In the genomic region with DNA sequence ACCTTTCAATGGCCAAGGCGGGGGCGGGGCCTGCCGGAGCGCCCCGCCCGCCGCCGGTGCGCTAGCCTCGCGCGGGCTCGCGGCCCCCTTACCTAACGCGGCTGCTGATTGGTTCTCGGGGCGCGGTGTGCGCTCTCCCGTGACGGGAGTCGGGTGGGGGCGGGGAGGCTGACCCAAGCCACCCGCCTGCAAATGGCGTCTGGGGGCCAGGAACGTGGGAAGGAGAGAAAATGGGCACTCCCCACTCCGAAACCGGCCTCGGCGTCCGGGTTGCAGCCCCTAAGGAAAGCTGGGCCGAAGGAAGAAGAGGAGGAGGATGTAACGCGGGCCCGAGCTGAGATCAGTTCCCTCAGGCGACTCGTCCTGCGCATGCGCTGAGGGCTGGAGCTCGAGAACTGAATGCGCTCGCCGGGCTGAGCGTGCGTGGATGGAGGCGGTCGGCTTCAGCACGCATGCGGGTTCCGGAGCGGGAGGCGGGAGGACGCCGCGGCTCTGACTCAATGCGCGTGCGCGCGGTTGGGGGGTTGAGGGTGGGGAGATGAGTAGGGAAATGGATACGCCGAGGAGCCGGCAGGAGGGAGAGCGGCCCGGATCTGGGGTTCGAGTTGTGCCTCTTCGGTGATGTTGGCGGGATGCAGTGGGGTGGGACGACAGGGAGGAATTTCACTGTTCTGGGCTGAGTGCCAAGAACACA, we compare ENCODE assay signal across 8 cellular contexts. TPM values are rescaled to one million over a fixed set of nuclear protein-coding genes. Genes with fewer than 3 reads are reported as not detected.
DNase-seq lines count a peak whose midpoint lies in the region; ATAC-seq and TF ChIP-seq lines count a peak whose summit lies in the region.

A gene with protein sequence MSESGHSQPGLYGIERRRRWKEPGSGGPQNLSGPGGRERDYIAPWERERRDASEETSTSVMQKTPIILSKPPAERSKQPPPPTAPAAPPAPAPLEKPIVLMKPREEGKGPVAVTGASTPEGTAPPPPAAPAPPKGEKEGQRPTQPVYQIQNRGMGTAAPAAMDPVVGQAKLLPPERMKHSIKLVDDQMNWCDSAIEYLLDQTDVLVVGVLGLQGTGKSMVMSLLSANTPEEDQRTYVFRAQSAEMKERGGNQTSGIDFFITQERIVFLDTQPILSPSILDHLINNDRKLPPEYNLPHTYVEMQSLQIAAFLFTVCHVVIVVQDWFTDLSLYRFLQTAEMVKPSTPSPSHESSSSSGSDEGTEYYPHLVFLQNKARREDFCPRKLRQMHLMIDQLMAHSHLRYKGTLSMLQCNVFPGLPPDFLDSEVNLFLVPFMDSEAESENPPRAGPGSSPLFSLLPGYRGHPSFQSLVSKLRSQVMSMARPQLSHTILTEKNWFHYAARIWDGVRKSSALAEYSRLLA (minus strand): TSS at position 401 of the 694 bp plus-strand sequence. CDS start 4,221 bp downstream, outside the sequence.

- no peaks in the 10 kb centered on the region for H3K9me3 ChIP-seq in left lung

- H3K27ac Mint-ChIP-seq in dendritic cell treated with granulocyte-macrophage colony-stimulating factor and Interleukin-4, amounts not matched to agents 40 ng/mL and 50 ng/mL, for 4 days = peak within 1 kb of the TSS; percentile 97

- peaks cover 43% of the 10 kb centered on the region for H3K36me3 Mint-ChIP-seq in dendritic cell treated with granulocyte-macrophage colony-stimulating factor and Interleukin-4, amounts not matched to agents 40 ng/mL and 50 ng/mL, for 4 days (ENCODE audit: low read depth)

- H3K4me3 Mint-ChIP-seq in dendritic cell treated with granulocyte-macrophage colony-stimulating factor and Interleukin-4, amounts not matched to agents 40 ng/mL and 50 ng/mL, for 4 days = peak within 1 kb of the TSS; percentile 97

- ATAC-seq in GM19395 (IDR thresholded peaks at IDR 0.05; ENCODE audit: unreplicated experiment) (peak; percentile 56), HG03558 (IDR thresholded peaks at IDR 0.05; ENCODE audit: extremely low read depth, unreplicated experiment) (peak; percentile 34), left lung (peak; percentile 92)

- intact Hi-C loops in dendritic cell treated with granulocyte-macrophage colony-stimulating factor and Interleukin-4, amounts not matched to agents 40 ng/mL and 50 ng/mL, for 4 days (cut with micrococcal nuclease) = loop anchor here (1.0 kb wide), 1 partner anchor 11 kb away; no protein-coding TSS in a partner anchor
- intact Hi-C loops in left lung (cut with DNase I) = no loop called here

- H3K4me1 ChIP-seq in left lung = peaks cover 16 to 68% of the 10 kb centered on the region in 2 donors

- H3K36me3 ChIP-seq in left lung = peaks cover 0 to 27% of the 10 kb centered on the region in 2 donors

- DNase-seq in NCI-H748 treated with DMSO at 0.1 percent for 48 hours (lab: John Stamatoyannopoulos, UW) (peak; percentile 96), left lung (peak; percentile 99 to 100)
- peak; percentile 98 for DNase-seq in activated CD4-positive, alpha-beta T cell treated with anti-CD3 and anti-CD28 coated beads, Interleukin-2, amount 50 U/mL, for 24 hours (ENCODE audit: low read depth in 1 of 2, low spot score in 1 of 2)
- peak; percentile 98 for DNase-seq in stimulated activated CD4-positive, alpha-beta T cell treated with anti-CD3 and anti-CD28 coated beads, Interleukin-2, amount 100 ng/mL, for 4 hours (ENCODE audit: low read depth)

- H3K4me1 Mint-ChIP-seq in dendritic cell treated with granulocyte-macrophage colony-stimulating factor and Interleukin-4, amounts not matched to agents 40 ng/mL and 50 ng/mL, for 4 days (ENCODE audit: low read depth) = peaks cover 71% of the 10 kb centered on the region

- peak within 1 kb of the TSS; percentile 66 to 92 for H3K4me3 ChIP-seq in left lung

- no peaks in the 10 kb centered on the region for H3K27me3 ChIP-seq in left lung

- H3K27ac ChIP-seq in C4-2B (peak within 1 kb of the TSS; percentile 97), left lung (peak within 1 kb of the TSS; percentile 99)

- H3K27me3 Mint-ChIP-seq in dendritic cell treated with granulocyte-macrophage colony-stimulating factor and Interleukin-4, amounts not matched to agents 40 ng/mL and 50 ng/mL, for 4 days = no peaks in the 10 kb centered on the region

- TF ChIP-seq CTCF in C4-2B (conservative IDR thresholded peaks at IDR 0.05) (no peak), left lung (IDR thresholded peaks at IDR 0.05) (no peak)

- H3K9me3 Mint-ChIP-seq in dendritic cell treated with granulocyte-macrophage colony-stimulating factor and Interleukin-4, amounts not matched to agents 40 ng/mL and 50 ng/mL, for 4 days = no peaks in the 10 kb centered on the region

RNA-seq across cellular contexts. Expression of the gene that starts here (rescaled TPM):
- 10 to 100 TPM; 40.9 to 49.6 TPM for total RNA-seq in left lung

Comparison
In these comparisons a context has a peak if more than half of its experiments do, and no peak if none do; other contexts are left out.
1. Peak in every context shown above with its lines: DNase-seq, ATAC-seq, H3K4me3 ChIP-seq and H3K27ac ChIP-seq.
2. ATAC-seq: peak in every context shown above with its lines; median percentile 92 in left lung; 56 in GM19395; 34 in HG03558.